ENCODE assay signal across 13 cellular contexts in the genomic region with DNA sequence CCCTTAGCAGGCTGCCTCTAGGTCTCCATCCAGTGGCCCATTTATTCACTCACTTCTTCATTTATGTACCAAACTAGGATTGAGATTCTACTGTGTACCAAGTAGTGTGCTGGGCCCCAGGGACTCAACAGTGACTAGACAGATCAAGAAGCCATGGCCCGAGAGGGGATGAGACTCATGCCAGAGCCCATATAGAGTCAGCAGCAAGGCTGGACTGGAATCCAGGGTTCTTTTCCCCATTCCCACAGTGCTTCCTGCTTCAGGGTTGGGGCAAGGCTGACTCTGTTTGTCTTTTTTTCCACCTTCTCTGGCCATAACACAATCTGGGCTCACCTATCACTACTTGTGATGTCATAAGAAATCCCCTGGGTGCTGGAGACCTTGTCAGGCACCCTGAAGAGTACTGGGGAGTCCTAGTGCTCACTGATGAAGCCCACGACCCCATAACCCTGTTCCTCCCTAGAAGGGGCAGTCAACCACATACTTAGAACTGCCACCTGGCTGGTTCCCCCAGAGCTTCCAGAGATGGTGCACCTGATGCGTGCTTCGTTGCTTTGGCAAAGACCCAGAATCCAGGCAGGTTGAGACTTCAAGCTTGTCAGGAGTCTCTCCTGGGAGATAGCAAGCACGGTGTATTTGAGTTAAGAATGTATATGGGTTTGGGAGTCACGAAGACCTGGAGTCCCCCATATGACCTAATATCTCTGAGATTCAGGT. TPM values are rescaled to one million over a fixed set of nuclear protein-coding genes. Genes with fewer than 3 reads are reported as not detected.
A peak's percentile ranks its signal among the peaks of the same experiment; 100 is the strongest.
DNase-seq lines count a peak whose midpoint lies in the region; TF ChIP-seq lines count a peak whose summit lies in the region.
"Had no signal": no experiment of that assay in that cellular context is flagged by ENCODE, and none has a peak within 500 bp of the region (broad histone marks: within the 10 kb centered on the region; RNA-seq: fewer than 3 reads in every experiment).

No MANE protein-coding gene starts in this region.

- H3K9me3 Mint-ChIP-seq in HFFc6: no peaks in the 10 kb centered on the region
- H3K9me3 Mint-ChIP-seq: activated T-cell treated with anti-CD3 and anti-CD28 coated beads, Interleukin-2, amount 50 U/mL, for 4 hours; stimulated activated naive B cell treated with anti-CD40 and anti-IgM and Interleukin-4, amounts not matched to agents 10 μg/mL and 1 μg/mL and 100 μg/mL, for 72 hours; WTC11 had no signal

- H3K27me3 ChIP-seq in trophoblast cell (ENCODE audit: insufficient read depth, low read length): no peaks in the 10 kb centered on the region

- H4K12ac ChIP-seq in trophoblast cell (ENCODE audit: low read depth, low read length): no peak overlapping the region

- H3K14ac ChIP-seq in trophoblast cell (ENCODE audit: low read length): no peak overlapping the region

- WGBS in trophoblast cell (ENCODE audit: extremely low coverage, insufficient coverage, insufficient read length): no CpG with 5 or more reads among the region's 6 CpGs

- no peak overlapping the region for H3K23ac ChIP-seq in trophoblast cell (ENCODE audit: low read length)

- peaks cover 35 to 51% of the 10 kb centered on the region in 2 experiments for H3K4me1 ChIP-seq in trophoblast cell (ENCODE audit: control insufficient read depth in 1 of 2, insufficient read depth in 2 of 2, low read length in 2 of 2)

- no peaks in the 10 kb centered on the region for H3K9me3 ChIP-seq in trophoblast cell (ENCODE audit: insufficient read depth, low read depth, low read length)

- H3K79me2 ChIP-seq in trophoblast cell (ENCODE audit: control insufficient read depth, insufficient read depth, low read length, poor library complexity): peaks cover 2% of the 10 kb centered on the region

- no peak overlapping the region for H3K18ac ChIP-seq in trophoblast cell (ENCODE audit: low read length)

- H3K79me1 ChIP-seq in trophoblast cell (ENCODE audit: low read length): peaks cover 12% of the 10 kb centered on the region

- no peak overlapping the region for H2AK5ac ChIP-seq in trophoblast cell (ENCODE audit: low read length)

- no peak overlapping the region for H2BK120ac ChIP-seq in trophoblast cell (ENCODE audit: insufficient read depth, low read length, poor library complexity)

- no peak overlapping the region for H3K4me3 ChIP-seq in epithelial cell of proximal tubule (ENCODE audit: low read depth, low read length)
- no peak overlapping the region for H3K4me3 ChIP-seq in trophoblast cell (ENCODE audit: low read depth, low read length)

- no peak overlapping the region for H3K4ac ChIP-seq in trophoblast cell (ENCODE audit: low read depth, low read length)

- DNase-seq in DMS79 treated with DMSO at 0.1 percent for 48 hours (lab: John Stamatoyannopoulos, UW) (peak; percentile 55), NCI-H2171 (lab: John Stamatoyannopoulos, UW) (peak; percentile 53), epithelial cell of proximal tubule (ENCODE audit: low read depth) (no peak), trophoblast cell (no peak), HFFc6 (no peak), NOMO-1 treated with dmso at 0.1 percent for 144 hours (lab: John Stamatoyannopoulos, UW; ENCODE audit: unreplicated experiment) (no peak), midbrain (lab: John Stamatoyannopoulos, UW) (no peak)
- DNase-seq: activated T-cell treated with anti-CD3 and anti-CD28 coated beads, Interleukin-2, amount 50 U/mL, for 4 hours; Calu3; NCI-H2227 treated with DMSO at 0.1 percent for 48 hours; occipital lobe; stimulated activated naive B cell treated with anti-CD40 and anti-IgM and Interleukin-4, amounts not matched to agents 10 μg/mL and 1 μg/mL and 100 μg/mL, for 72 hours had no signal

- H3K36me3 Mint-ChIP-seq in HFFc6 (ENCODE audit: low read depth): no peaks in the 10 kb centered on the region
- H3K36me3 Mint-ChIP-seq: stimulated activated naive B cell treated with anti-CD40 and anti-IgM and Interleukin-4, amounts not matched to agents 10 μg/mL and 1 μg/mL and 100 μg/mL, for 72 hours had no signal

- peaks cover 19% of the 10 kb centered on the region for H3K4me1 Mint-ChIP-seq in HFFc6 (ENCODE audit: low read depth)

- no peak overlapping the region for H3K27ac Mint-ChIP-seq in HFFc6
- H3K27ac Mint-ChIP-seq: stimulated activated naive B cell treated with anti-CD40 and anti-IgM and Interleukin-4, amounts not matched to agents 10 μg/mL and 1 μg/mL and 100 μg/mL, for 72 hours; WTC11 had no signal

- no peak overlapping the region for H4K8ac ChIP-seq in trophoblast cell (ENCODE audit: low read depth, low read length)

- peak overlapping the region; percentile 15 for H2BK12ac ChIP-seq in trophoblast cell (ENCODE audit: low read length)

- no peak overlapping the region for H3K4me3 Mint-ChIP-seq in HFFc6
- H3K4me3 Mint-ChIP-seq: activated T-cell treated with anti-CD3 and anti-CD28 coated beads, Interleukin-2, amount 50 U/mL, for 4 hours; stimulated activated naive B cell treated with anti-CD40 and anti-IgM and Interleukin-4, amounts not matched to agents 10 μg/mL and 1 μg/mL and 100 μg/mL, for 72 hours; WTC11 had no signal

- TF ChIP-seq CTCF in epithelial cell of proximal tubule (conservative IDR thresholded peaks at IDR 0.05; ENCODE audit: low read depth, low read length): peak; percentile 13
- no peak for TF ChIP-seq CTCF in HFFc6 (IDR thresholded peaks at IDR 0.05)

- H3K9ac ChIP-seq in trophoblast cell (ENCODE audit: low read length): no peak overlapping the region

- H3K4me2 ChIP-seq in trophoblast cell (ENCODE audit: low read length): no peak overlapping the region

- H2AFZ ChIP-seq in trophoblast cell (ENCODE audit: insufficient read depth, low read length, poor library complexity): no peak overlapping the region

- peaks cover 0 to 3% of the 10 kb centered on the region in 2 experiments for H3K36me3 ChIP-seq in trophoblast cell (ENCODE audit: control insufficient read depth in 1 of 2, insufficient read depth in 2 of 2, low read length in 2 of 2)

- no peak overlapping the region for H3K27ac ChIP-seq in trophoblast cell (ENCODE audit: low read depth, low read length)

- H4K91ac ChIP-seq in trophoblast cell (ENCODE audit: low read depth, low read length): no peak overlapping the region

- H3K27me3 Mint-ChIP-seq in HFFc6 (ENCODE audit: insufficient read depth): peaks cover 18% of the 10 kb centered on the region

- H2BK5ac ChIP-seq in trophoblast cell (ENCODE audit: low read depth, low read length, poor library complexity): no peak overlapping the region

RNA-seq across cellular contexts. Expression of gene RTL5, which starts 6.2 kb away (rescaled TPM):
- total RNA-seq in epithelial cell of proximal tubule: 0.86 and 0.94 TPM in 2 replicates
- polyA plus RNA-seq in trophoblast cell (2013): 5.1 and 5.4 TPM in 2 replicates
- 1 to 10 TPM; 1.5 to 2.0 (median 1.9) TPM for total RNA-seq in HFFc6 (2021; fragmentation: NEBNext Ultra II Directional; extraction: Animal tissue kit (Norgen Biotek cat#: 25700))

RNA-seq across cellular contexts. Expression of gene PIN4, which starts 56.1 kb away (rescaled TPM):
- 16.1 and 16.8 TPM in 2 replicates for total RNA-seq in epithelial cell of proximal tubule
- polyA plus RNA-seq in trophoblast cell (2013): 23.5 and 26.8 TPM in 2 replicates
- total RNA-seq in HFFc6 (2021; fragmentation: NEBNext Ultra II Directional; extraction: Animal tissue kit (Norgen Biotek cat#: 25700)): 1 to 10 TPM; 3.0 to 6.7 (median 4.4) TPM

Comparison
In these comparisons a context has a peak if more than half of its experiments do, and no peak if none do; other contexts are left out.
1. DNase-seq: peak in DMS79 treated with DMSO at 0.1 percent for 48 hours (single experiment) and NCI-H2171 (single experiment); none in epithelial cell of proximal tubule (single experiment), trophoblast cell (0 of 2), HFFc6 (single experiment), NOMO-1 treated with dmso at 0.1 percent for 144 hours (single experiment) and midbrain (single experiment).